In the genomic region with DNA sequence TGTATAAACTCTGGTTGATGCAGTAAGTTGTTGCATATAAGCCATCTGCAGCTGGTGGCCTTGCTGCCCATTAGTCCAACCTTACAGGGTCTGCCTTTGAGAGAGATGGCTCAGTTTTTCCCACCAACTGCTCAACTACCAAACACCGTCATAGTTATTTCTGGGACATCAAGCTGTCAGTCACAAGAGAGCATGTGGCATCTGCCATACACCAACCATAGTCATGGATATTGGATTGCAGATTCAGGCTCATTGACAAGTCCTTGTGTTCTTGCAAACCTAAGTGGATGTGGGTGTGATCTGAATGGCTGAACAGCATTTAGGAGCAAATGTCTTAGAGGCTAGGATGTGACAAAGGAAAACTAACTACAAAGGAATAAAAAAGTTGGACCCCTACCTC, we compare ENCODE assay signal across 29 cellular contexts.
"Had no signal": no experiment of that assay in that cellular context is flagged by ENCODE, and none has a peak within 500 bp of the region (broad histone marks: within the 10 kb centered on the region; RNA-seq: fewer than 3 reads in every experiment).

No MANE protein-coding gene starts in this region.

- ATAC-seq: activated CD4-positive, alpha-beta T cell treated with anti-CD3 and anti-CD28 coated beads for 36 hours; activated naive CD4-positive, alpha-beta T cell treated with anti-CD3 and anti-CD28 coated beads, Interleukin-2, amount 50 U/mL, for 72 hours; activated T-cell treated with anti-CD3 and anti-CD28 coated beads, Interleukin-2, amount 50 U/mL, for 72 hours; foreskin keratinocyte; gastroesophageal sphincter; heart right ventricle; T-helper 17 cell had no signal

- H3K27ac ChIP-seq: ascending aorta, breast epithelium, cardiac muscle cell, colonic mucosa, esophagus muscularis mucosa, foreskin keratinocyte, gastroesophageal sphincter, heart right ventricle had no signal

- DNase-seq: activated CD4-positive, alpha-beta memory T cell treated with anti-CD3 and anti-CD28 coated beads, Interleukin-2, amount 10 ng/mL, durations not matched to agents 7 days and 5 days; activated CD4-positive, alpha-beta T cell treated with anti-CD3 and anti-CD28 coated beads for 36 hours; activated CD4-positive, alpha-beta T cell treated with anti-CD3 and anti-CD28 coated beads, Interleukin-2, amount 10 ng/mL, durations not matched to agents 24 days and 14 days; activated CD4-positive, CD25-positive, alpha-beta regulatory T cell; activated CD4-positive, CD25-positive, alpha-beta regulatory T cell treated with anti-CD3 and anti-CD28 coated beads, Interleukin-2, amount 50 U/mL, for 72 hours; activated CD8-positive, alpha-beta memory T cell treated with anti-CD3 and anti-CD28 coated beads, Interleukin-2, amount 50 U/mL, for 48 hours; activated gamma-delta T cell; activated naive CD4-positive, alpha-beta T cell; activated naive CD4-positive, alpha-beta T cell treated with anti-CD3 and anti-CD28 coated beads, Interleukin-2, amount 10 ng/mL, durations not matched to agents 7 days and 5 days; activated naive CD8-positive, alpha-beta T cell treated with anti-CD3 and anti-CD28 coated beads, Interleukin-2, amount 10 ng/mL, durations not matched to agents 7 days and 5 days; activated T-cell treated with anti-CD3 and anti-CD28 coated beads for 4 hours; activated T-cell treated with anti-CD3 and anti-CD28 coated beads, Interleukin-2, amount 50 U/mL, for 24 hours; activated T-cell treated with anti-CD3 and anti-CD28 coated beads, Interleukin-2, amount 50 U/mL, for 72 hours; central memory CD4-positive, alpha-beta T cell; cerebellar nuclear complex; colonic mucosa; effector CD8-positive, alpha-beta T cell; erythroblast; foreskin keratinocyte; heart right ventricle; T-helper 1 cell; T-helper 17 cell; T1000 had no signal

- H3K27me3 ChIP-seq: ascending aorta, breast epithelium, cardiac muscle cell, colonic mucosa, esophagus muscularis mucosa, gastroesophageal sphincter, heart right ventricle had no signal

- H3K9me3 ChIP-seq: ascending aorta, breast epithelium, colonic mucosa, esophagus muscularis mucosa, gastroesophageal sphincter, heart right ventricle had no signal

- H3K4me1 ChIP-seq: ascending aorta, breast epithelium, foreskin keratinocyte had no signal

- H3K4me3 ChIP-seq: ascending aorta, breast epithelium, cardiac muscle cell, colonic mucosa, esophagus muscularis mucosa, gastroesophageal sphincter, heart right ventricle had no signal

- H3K36me3 ChIP-seq: ascending aorta, breast epithelium, cardiac muscle cell, colonic mucosa, esophagus muscularis mucosa, gastroesophageal sphincter, heart right ventricle had no signal
